Comparison of ENCODE assay signal across 14 cellular contexts in the genomic region with DNA sequence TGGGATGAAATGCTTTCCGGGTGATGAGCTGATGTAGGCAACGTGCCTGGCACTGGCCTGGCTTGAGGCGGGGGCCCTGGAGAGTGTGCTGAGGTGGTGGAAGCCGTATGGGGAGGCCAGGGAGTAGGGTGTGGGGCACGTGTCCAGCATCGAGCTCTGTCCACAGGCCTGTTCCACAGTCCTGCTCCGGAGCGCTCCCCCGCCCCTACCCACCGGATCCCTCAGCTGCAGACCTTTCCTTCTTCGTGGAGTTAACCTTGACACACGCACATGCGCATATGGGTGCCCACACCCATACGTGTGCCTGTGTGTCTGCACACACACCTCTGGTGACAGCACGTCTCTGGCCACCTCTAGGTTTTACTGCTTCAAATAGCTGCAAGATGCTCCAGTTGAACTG. TPM values are rescaled to one million over a fixed set of nuclear protein-coding genes. Genes with fewer than 3 reads are reported as not detected.
"Had no signal": no experiment of that assay in that cellular context is flagged by ENCODE, and none has a peak within 500 bp of the region (broad histone marks: within the 10 kb centered on the region; RNA-seq: fewer than 3 reads in every experiment).

No MANE protein-coding gene starts in this region.

- ATAC-seq: naive thymus-derived CD4-positive, alpha-beta T cell; SK-N-SH treated with all-trans-retinoic acid at 6 μM for 48 hours had no signal

- H3K36me3 Mint-ChIP-seq: activated naive CD8-positive, alpha-beta T cell treated with anti-CD3 and anti-CD28 coated beads, Interleukin-2, amount 10 ng/mL, durations not matched to agents 7 days and 5 days; naive thymus-derived CD4-positive, alpha-beta T cell had no signal

- H3K27me3 ChIP-seq: hepatocyte had no signal

- H2AFZ ChIP-seq: hepatocyte had no signal

- H3K27me3 Mint-ChIP-seq: activated CD4-positive, alpha-beta T cell treated with anti-CD3 and anti-CD28 coated beads, Interleukin-2, amount 10 ng/mL, durations not matched to agents 7 days and 5 days had no signal

- H3K4me3 Mint-ChIP-seq: activated CD4-positive, alpha-beta T cell treated with anti-CD3 and anti-CD28 coated beads, Interleukin-2, amount 10 ng/mL, durations not matched to agents 7 days and 5 days; activated naive CD8-positive, alpha-beta T cell treated with anti-CD3 and anti-CD28 coated beads, Interleukin-2, amount 10 ng/mL, durations not matched to agents 7 days and 5 days; naive thymus-derived CD4-positive, alpha-beta T cell; T-helper 1 cell treated with Interleukin-12 subunit alpha and Interleukin-12 subunit beta and Interleukin-4 antibody, amounts not matched to agents 30 μg/mL and 1 μg/mL, for 36 hours had no signal

- H3K27ac ChIP-seq: hepatocyte, prostate gland had no signal

- H3K36me3 ChIP-seq: prostate gland had no signal

- H3K9me3 Mint-ChIP-seq: activated CD4-positive, alpha-beta T cell treated with anti-CD3 and anti-CD28 coated beads, Interleukin-2, amount 10 ng/mL, durations not matched to agents 7 days and 5 days; activated naive CD8-positive, alpha-beta T cell treated with anti-CD3 and anti-CD28 coated beads, Interleukin-2, amount 10 ng/mL, durations not matched to agents 7 days and 5 days; T-helper 1 cell treated with Interleukin-12 subunit alpha and Interleukin-12 subunit beta and Interleukin-4 antibody, amounts not matched to agents 30 μg/mL and 1 μg/mL, for 36 hours had no signal

- H3K4me3 ChIP-seq: hepatocyte, lung, prostate gland had no signal

- H3K27ac Mint-ChIP-seq: activated naive CD8-positive, alpha-beta T cell treated with anti-CD3 and anti-CD28 coated beads, Interleukin-2, amount 10 ng/mL, durations not matched to agents 7 days and 5 days; naive thymus-derived CD4-positive, alpha-beta T cell; T-helper 1 cell treated with Interleukin-12 subunit alpha and Interleukin-12 subunit beta and Interleukin-4 antibody, amounts not matched to agents 30 μg/mL and 1 μg/mL, for 36 hours had no signal

- H3K4me1 Mint-ChIP-seq: activated CD4-positive, alpha-beta T cell treated with anti-CD3 and anti-CD28 coated beads, Interleukin-2, amount 10 ng/mL, durations not matched to agents 7 days and 5 days; activated naive CD8-positive, alpha-beta T cell treated with anti-CD3 and anti-CD28 coated beads, Interleukin-2, amount 10 ng/mL, durations not matched to agents 7 days and 5 days; naive thymus-derived CD4-positive, alpha-beta T cell had no signal

- DNase-seq: activated CD4-positive, alpha-beta T cell treated with anti-CD3 and anti-CD28 coated beads, Interleukin-2, amount 10 ng/mL, durations not matched to agents 7 days and 5 days; activated CD4-positive, CD25-positive, alpha-beta regulatory T cell; activated gamma-delta T cell; activated naive CD8-positive, alpha-beta T cell treated with anti-CD3 and anti-CD28 coated beads, Interleukin-2, amount 10 ng/mL, durations not matched to agents 7 days and 5 days; anterior cingulate cortex; effector CD8-positive, alpha-beta T cell; stimulated activated CD4-positive, alpha-beta T cell treated with anti-CD3 and anti-CD28 coated beads, Interleukin-2, amount 100 ng/mL, for 24 hours; stimulated activated naive CD4-positive, alpha-beta T cell had no signal

- H3K9me3 ChIP-seq: prostate gland had no signal

- H3K4me1 ChIP-seq: prostate gland had no signal

- H3K4me2 ChIP-seq: hepatocyte had no signal

RNA-seq across cellular contexts. Expression of gene INHBB, which starts 49.3 kb away (rescaled TPM):
- total RNA-seq: activated CD4-positive, alpha-beta T cell treated with anti-CD3 and anti-CD28 coated beads, Interleukin-2, amount 10 ng/mL, durations not matched to agents 7 days and 5 days; activated naive CD8-positive, alpha-beta T cell treated with anti-CD3 and anti-CD28 coated beads, Interleukin-2, amount 10 ng/mL, durations not matched to agents 7 days and 5 days; naive thymus-derived CD4-positive, alpha-beta T cell had no signal
- polyA plus RNA-seq: naive thymus-derived CD4-positive, alpha-beta T cell had no signal
